Comparison of ENCODE assay signal across 10 cellular contexts in the genomic region with DNA sequence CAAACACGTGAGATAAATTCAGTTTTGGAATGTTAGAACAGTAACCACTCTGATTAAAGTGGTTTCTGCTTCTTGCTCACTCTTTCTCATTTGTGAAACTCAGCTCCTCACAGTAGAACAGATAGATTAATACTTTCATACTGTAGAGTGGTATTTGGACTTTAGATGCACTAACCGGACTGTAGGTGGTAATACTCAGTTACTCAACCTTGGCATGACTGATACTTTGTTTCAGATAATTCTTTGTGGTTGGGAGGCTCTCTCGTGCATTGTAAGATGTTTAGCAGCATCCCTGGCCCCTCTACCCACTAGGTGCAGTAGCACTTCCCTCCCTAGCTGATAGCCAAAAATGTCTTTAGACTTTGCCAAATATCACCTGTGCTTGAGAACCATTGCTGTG. TPM values are rescaled to one million over a fixed set of nuclear protein-coding genes. Genes with fewer than 3 reads are reported as not detected.
DNase-seq lines count a peak whose midpoint lies in the region; ATAC-seq and TF ChIP-seq lines count a peak whose summit lies in the region.
"Had no signal": no experiment of that assay in that cellular context is flagged by ENCODE, and none has a peak within 500 bp of the region (broad histone marks: within the 10 kb centered on the region; RNA-seq: fewer than 3 reads in every experiment).

No MANE protein-coding gene starts in this region.

- H3K9me3 Mint-ChIP-seq in activated CD4-positive, alpha-beta T cell treated with anti-CD3 and anti-CD28 coated beads for 36 hours (ENCODE audit: low read depth) = no peaks in the 10 kb centered on the region
- no peaks in the 10 kb centered on the region for H3K9me3 Mint-ChIP-seq in osteocyte (ENCODE audit: unreplicated experiment)

- no peak overlapping the region for H3K4me3 Mint-ChIP-seq in activated CD4-positive, alpha-beta T cell treated with anti-CD3 and anti-CD28 coated beads for 36 hours
- H3K4me3 Mint-ChIP-seq in osteocyte (ENCODE audit: unreplicated experiment) = no peak overlapping the region

- peak; percentile 11 for DNase-seq in activated CD4-positive, alpha-beta T cell treated with anti-CD3 and anti-CD28 coated beads for 36 hours
- DNase-seq in activated CD4-positive, alpha-beta T cell treated with anti-CD3 and anti-CD28 coated beads, Interleukin-2, amount 50 U/mL, for 48 hours = no peak
- no peak for DNase-seq in osteocyte (ENCODE audit: extremely low spot score, unreplicated experiment)
- no peak for DNase-seq in iPS-NIHi11 (ENCODE audit: low spot score)
- DNase-seq in Kasumi-1 (lab: John Stamatoyannopoulos, UW) = no peak
- DNase-seq in HPDE6-E6E7 (ENCODE audit: extremely low spot score) = no peak
- DNase-seq: adrenal gland, MG63 had no signal

- intact Hi-C loops in activated CD4-positive, alpha-beta T cell treated with anti-CD3 and anti-CD28 coated beads for 36 hours (cut with DNase I, micrococcal nuclease) = no loop called here

- POLR2A ChIA-PET in activated CD4-positive, alpha-beta T cell treated with anti-CD3 and anti-CD28 coated beads for 36 hours (lab: Charles Lee) = no interaction called here

- H3K36me3 Mint-ChIP-seq in activated CD4-positive, alpha-beta T cell treated with anti-CD3 and anti-CD28 coated beads for 36 hours (ENCODE audit: low read depth) = no peaks in the 10 kb centered on the region
- no peaks in the 10 kb centered on the region for H3K36me3 Mint-ChIP-seq in osteocyte (ENCODE audit: unreplicated experiment)

- CTCF ChIA-PET in activated CD4-positive, alpha-beta T cell treated with anti-CD3 and anti-CD28 coated beads for 36 hours (lab: Charles Lee) = interaction anchor here (0.6 to 0.8 kb wide), 2 partner anchors 53 to 135 kb away, joined by 3 to 4 read pairs; no protein-coding TSS in a partner anchor

- no peak for TF ChIP-seq CTCF in osteocyte (IDR thresholded peaks at IDR 0.05)

- peak; percentile 87 for ATAC-seq in activated CD4-positive, alpha-beta T cell treated with anti-CD3 and anti-CD28 coated beads for 36 hours
- peak; percentile 71 for ATAC-seq in GM21723 (IDR thresholded peaks at IDR 0.05; ENCODE audit: unreplicated experiment)
- peak; percentile 67 for ATAC-seq in HG03558 (IDR thresholded peaks at IDR 0.05; ENCODE audit: extremely low read depth, unreplicated experiment)

- H3K4me1 Mint-ChIP-seq in activated CD4-positive, alpha-beta T cell treated with anti-CD3 and anti-CD28 coated beads for 36 hours = peaks cover 19% of the 10 kb centered on the region
- H3K4me1 Mint-ChIP-seq in osteocyte (ENCODE audit: unreplicated experiment) = peaks cover 41% of the 10 kb centered on the region

- H3K27me3 Mint-ChIP-seq in activated CD4-positive, alpha-beta T cell treated with anti-CD3 and anti-CD28 coated beads for 36 hours = no peaks in the 10 kb centered on the region
- no peaks in the 10 kb centered on the region for H3K27me3 Mint-ChIP-seq in osteocyte (ENCODE audit: unreplicated experiment)

- H3K27ac Mint-ChIP-seq in activated CD4-positive, alpha-beta T cell treated with anti-CD3 and anti-CD28 coated beads for 36 hours = no peak overlapping the region
- H3K27ac Mint-ChIP-seq in osteocyte (ENCODE audit: unreplicated experiment) = peak overlapping the region; percentile 79

RNA-seq across cellular contexts. Expression of a gene that starts 37.6 kb away (rescaled TPM):
- total RNA-seq in activated CD4-positive, alpha-beta T cell treated with anti-CD3 and anti-CD28 coated beads for 36 hours = 10 to 100 TPM; 15.1 to 16.0 TPM
- 29.4 and 31.4 TPM in 2 replicates for total RNA-seq in osteocyte
